14 cellular contexts compared by ENCODE assay signal in genomic region chr20:58655328-58656094, GRCh38. TPM values are rescaled to one million over a fixed set of nuclear protein-coding genes. Genes with fewer than 3 reads are reported as not detected.
A peak's percentile ranks its signal among the peaks of the same experiment; 100 is the strongest.
DNase-seq lines count a peak whose midpoint lies in the region; ATAC-seq and TF ChIP-seq lines count a peak whose summit lies in the region.
"Had no signal": no experiment of that assay in that cellular context is flagged by ENCODE, and none has a peak within 500 bp of the region (broad histone marks: within the 10 kb centered on the region; RNA-seq: fewer than 3 reads in every experiment).

No MANE protein-coding gene starts in this region.

- no peak overlapping the region for H2AFZ ChIP-seq in PC-3 (ENCODE audit: low read length)
- H2AFZ ChIP-seq: parathyroid adenoma had no signal

- H3K4me1 ChIP-seq in PC-3 (ENCODE audit: insufficient read depth, low read length): peaks cover 67% of the 10 kb centered on the region
- H3K4me1 ChIP-seq in effector memory CD4-positive, alpha-beta T cell (ENCODE audit: control insufficient read depth, insufficient read depth, low read length, poor library complexity, severe bottlenecking): peaks cover 33% of the 10 kb centered on the region

- no peak overlapping the region for H3K27ac ChIP-seq in PC-3 (ENCODE audit: low read length)
- peak overlapping the region; percentile 25 for H3K27ac ChIP-seq in effector memory CD4-positive, alpha-beta T cell (ENCODE audit: insufficient read depth, low read length, poor library complexity, severe bottlenecking)
- H3K27ac ChIP-seq: parathyroid adenoma had no signal

- peaks cover 12% of the 10 kb centered on the region; the same call in 1 of the 2 replicates for H3K36me3 ChIP-seq in PC-3 (ENCODE audit: low read depth, low read length)
- no peaks in the 10 kb centered on the region for H3K36me3 ChIP-seq in effector memory CD4-positive, alpha-beta T cell (ENCODE audit: control insufficient read depth, insufficient read depth, low read length)

- H3K4me3 Mint-ChIP-seq in activated T-cell treated with anti-CD3 and anti-CD28 coated beads, Interleukin-2, amount 50 U/mL, for 24 hours: peak overlapping the region; percentile 52
- H3K4me3 Mint-ChIP-seq in progenitor cell of endocrine pancreas (ENCODE audit: low read depth) (peak overlapping the region; percentile 38), CD14-positive monocyte (no peak overlapping the region)

- H3K9me2 ChIP-seq in PC-3 (replicated peaks; ENCODE audit: low read length): no peaks in the 10 kb centered on the region

- CTCF ChIA-PET in PC-3 (lab: Charles Lee): interaction anchor here (1.2 kb wide), 1 partner anchor 174 kb away, joined by 7 read pairs; no protein-coding TSS in a partner anchor

- POLR2A ChIA-PET in PC-3 (lab: Charles Lee; ENCODE audit: unreplicated experiment): no interaction called here

- peak overlapping the region; percentile 69 for H3K27ac Mint-ChIP-seq in activated T-cell treated with anti-CD3 and anti-CD28 coated beads, Interleukin-2, amount 50 U/mL, for 24 hours
- H3K27ac Mint-ChIP-seq in progenitor cell of endocrine pancreas (no peak overlapping the region), CD14-positive monocyte (peak overlapping the region in 2 of 7 donors; percentile 61 to 65)

- no TSS peak for BruUV-seq in PC-3 (replicated peaks; lab: Mats Ljungman, UMichigan)

- no peaks in the 10 kb centered on the region for H3K9me3 ChIP-seq in PC-3 (ENCODE audit: low read length)
- H3K9me3 ChIP-seq in effector memory CD4-positive, alpha-beta T cell (ENCODE audit: control insufficient read depth, low read length): no peaks in the 10 kb centered on the region

- no peaks in the 10 kb centered on the region for H3F3A ChIP-seq in PC-3 (ENCODE audit: low read length, unreplicated experiment)

- peak overlapping the region; percentile 94 for H3K4me2 ChIP-seq in PC-3 (ENCODE audit: low read length)

- intact Hi-C loops in PC-3 (cut with micrococcal nuclease) (loop anchor here (2.0 kb wide), 1 partner anchor 21 kb away; no protein-coding TSS in a partner anchor), CD14-positive monocyte (cut with micrococcal nuclease) (loop anchor here (10.0 kb wide), 3 partner anchors 239 to 389 kb away; partner anchors contain the start of gene PRELID3B (in 1 of the 2))

- H3K9ac ChIP-seq in PC-3 (ENCODE audit: low read length): no peak overlapping the region
- H3K9ac ChIP-seq: parathyroid adenoma had no signal

- TF ChIP-seq CTCF in PC-3 (conservative IDR thresholded peaks at IDR 0.05; ENCODE audit: low read depth, low read length) (no peak), progenitor cell of endocrine pancreas (IDR thresholded peaks at IDR 0.05; ENCODE audit: unreplicated experiment) (no peak), CD14-positive monocyte (IDR thresholded peaks at IDR 0.05) (no peak)

- peak overlapping the region; percentile 16; the same call in 1 of the 2 replicates for H3K4me3 ChIP-seq in PC-3 (ENCODE audit: low read length)
- H3K4me3 ChIP-seq in effector memory CD4-positive, alpha-beta T cell (ENCODE audit: insufficient read depth, low read depth, low read length, poor library complexity, severe bottlenecking): no peak overlapping the region

- H3K27me3 Mint-ChIP-seq in activated T-cell treated with anti-CD3 and anti-CD28 coated beads, Interleukin-2, amount 50 U/mL, for 24 hours: no peaks in the 10 kb centered on the region
- H3K27me3 Mint-ChIP-seq in progenitor cell of endocrine pancreas (no peaks in the 10 kb centered on the region), CD14-positive monocyte (ENCODE audit: low read depth in 3 of 3) (no peaks in the 10 kb centered on the region)

- no peaks in the 10 kb centered on the region for H3K9me3 Mint-ChIP-seq in activated T-cell treated with anti-CD3 and anti-CD28 coated beads, Interleukin-2, amount 50 U/mL, for 24 hours
- H3K9me3 Mint-ChIP-seq in progenitor cell of endocrine pancreas (ENCODE audit: low read depth): no peaks in the 10 kb centered on the region
- H3K9me3 Mint-ChIP-seq in CD14-positive monocyte: peaks cover 0 to 3% (median 0%) of the 10 kb centered on the region in 7 donors

- DNase-seq in activated T-cell treated with anti-CD3 and anti-CD28 coated beads, Interleukin-2, amount 50 U/mL, for 24 hours: no peak
- DNase-seq in activated T-cell treated with anti-CD3 and anti-CD28 coated beads for 4 hours: no peak
- no peak for DNase-seq in PC-3
- DNase-seq in effector memory CD4-positive, alpha-beta T cell: no peak
- DNase-seq in progenitor cell of endocrine pancreas (ENCODE audit: low spot score, unreplicated experiment): no peak
- DNase-seq in SW480 (ENCODE audit: low spot score): no peak
- DNase-seq in CD14-positive monocyte (ENCODE audit: low spot score): no peak
- no peak for DNase-seq in NCI-H1930 (lab: John Stamatoyannopoulos, UW)
- DNase-seq: foreskin fibroblast; left cardiac atrium; NCI-H1436 treated with DMSO at 0.1 percent for 48 hours; stimulated activated CD4-positive, alpha-beta T cell treated with anti-CD3 and anti-CD28 coated beads, Interleukin-4, amount 100 ng/mL, for 24 hours; T-helper 9 cell had no signal

- peaks cover 95% of the 10 kb centered on the region for H3K79me2 ChIP-seq in PC-3 (ENCODE audit: low read length)

- no peaks in the 10 kb centered on the region for H3K27me3 ChIP-seq in PC-3 (ENCODE audit: low read length)
- no peaks in the 10 kb centered on the region for H3K27me3 ChIP-seq in effector memory CD4-positive, alpha-beta T cell (replicated peaks; ENCODE audit: control insufficient read depth, insufficient read depth, low read length, poor library complexity, severe bottlenecking)

- peaks cover 66% of the 10 kb centered on the region for H3K4me1 Mint-ChIP-seq in activated T-cell treated with anti-CD3 and anti-CD28 coated beads, Interleukin-2, amount 50 U/mL, for 24 hours (ENCODE audit: low read depth)
- H3K4me1 Mint-ChIP-seq in progenitor cell of endocrine pancreas (ENCODE audit: low read depth) (peaks cover 42% of the 10 kb centered on the region), CD14-positive monocyte (peaks cover 39% of the 10 kb centered on the region)

- ATAC-seq in PC-3: no peak
- ATAC-seq: left cardiac atrium had no signal

- H4K20me1 ChIP-seq in PC-3 (ENCODE audit: low read length): peaks cover 18% of the 10 kb centered on the region; the same call in 1 of the 2 replicates

- H3K36me3 Mint-ChIP-seq in activated T-cell treated with anti-CD3 and anti-CD28 coated beads, Interleukin-2, amount 50 U/mL, for 24 hours (ENCODE audit: low read depth): peaks cover 73% of the 10 kb centered on the region
- H3K36me3 Mint-ChIP-seq in progenitor cell of endocrine pancreas (ENCODE audit: insufficient read depth) (no peaks in the 10 kb centered on the region), CD14-positive monocyte (peaks cover 18 to 26% of the 10 kb centered on the region in 2 donors)

RNA-seq across cellular contexts. Expression of gene STX16, which starts 4.4 kb away (rescaled TPM):
- total RNA-seq in PC-3 (2014; rRNA removed) (44.2 and 47.1 TPM in 2 replicates), progenitor cell of endocrine pancreas (78.8 and 85.6 TPM in 2 replicates)
- polyA plus RNA-seq in CD14-positive monocyte: 10 to 100 TPM; 15.6 to 27.4 TPM

RNA-seq across cellular contexts. Expression of gene NPEPL1, which starts 37.1 kb away (rescaled TPM):
- total RNA-seq in PC-3 (2014; rRNA removed) (49.7 and 53.1 TPM in 2 replicates), progenitor cell of endocrine pancreas (55.4 and 56.3 TPM in 2 replicates)
- 10 to 100 TPM; 37.6 to 39.6 TPM for polyA plus RNA-seq in CD14-positive monocyte

Comparison
In these comparisons a context has a peak if more than half of its experiments do, and no peak if none do; other contexts are left out.
1. H3K4me3 Mint-ChIP-seq: peak in activated T-cell treated with anti-CD3 and anti-CD28 coated beads, Interleukin-2, amount 50 U/mL, for 24 hours (single experiment) and progenitor cell of endocrine pancreas (single experiment); none in CD14-positive monocyte (0 of 2).